14 cellular contexts compared by ENCODE assay signal in genomic region chr12:100337299-100337698, GRCh38. TPM values are rescaled to one million over a fixed set of nuclear protein-coding genes. Genes with fewer than 3 reads are reported as not detected.
DNase-seq lines count a peak whose midpoint lies in the region; ATAC-seq, FAIRE-seq and TF ChIP-seq lines count a peak whose summit lies in the region.
"Had no signal": no experiment of that assay in that cellular context is flagged by ENCODE, and none has a peak within 500 bp of the region (broad histone marks: within the 10 kb centered on the region; RNA-seq: fewer than 3 reads in every experiment).

No MANE protein-coding gene starts in this region.

- H3K27ac ChIP-seq in left lung (no peak overlapping the region), small intestine (ENCODE audit: low read depth in 1 of 2, low read length in 1 of 2) (no peak overlapping the region)

- H3K4me3 ChIP-seq in left lung (no peak overlapping the region), small intestine (ENCODE audit: low read depth in 1 of 2, low read length in 2 of 2) (no peak overlapping the region)

- FAIRE-seq in G401.6 (lab: Jason Lieb, UNC) (peak; percentile 61), small intestine (lab: Jason Lieb, UNC) (peak; percentile 30)

- 19 to 59% (median 36%) methylated on average over 3 of the region's 3 CpGs for WGBS in small intestine, 3 donors

- H3K27me3 ChIP-seq in left lung (no peaks in the 10 kb centered on the region), small intestine (ENCODE audit: control insufficient read depth in 2 of 2, insufficient read depth in 2 of 2, low read length in 2 of 2) (no peaks in the 10 kb centered on the region)

- DNase-seq in NCI-H774 (lab: John Stamatoyannopoulos, UW) (peak; percentile 18), left lung (no peak), small intestine (peak; percentile 32), NCI-H345 (lab: John Stamatoyannopoulos, UW) (no peak)
- DNase-seq: DMS53 had no signal

- peaks cover 0 to 82% of the 10 kb centered on the region in 2 donors for H3K36me3 ChIP-seq in left lung
- H3K36me3 ChIP-seq in small intestine (ENCODE audit: control insufficient read depth in 2 of 2, insufficient read depth in 2 of 2, low read length in 2 of 2): peaks cover 4 to 13% of the 10 kb centered on the region in 2 donors

- ATAC-seq in left lung (peak; percentile 76), GM18873 (IDR thresholded peaks at IDR 0.05; ENCODE audit: low FRiP score, unreplicated experiment) (no peak), HG03135 (IDR thresholded peaks at IDR 0.05; ENCODE audit: unreplicated experiment) (no peak)
- ATAC-seq: HCT116 had no signal

- intact Hi-C loops in left lung (cut with DNase I): no loop called here

- no peaks in the 10 kb centered on the region for H3K4me1 ChIP-seq in left lung
- no peaks in the 10 kb centered on the region for H3K4me1 ChIP-seq in small intestine (ENCODE audit: control insufficient read depth in 2 of 2, insufficient read depth in 1 of 2, low read depth in 1 of 2, low read length in 1 of 2)

- TF ChIP-seq CTCF in left lung (IDR thresholded peaks at IDR 0.05): no peak

- no peaks in the 10 kb centered on the region for H3K9me3 ChIP-seq in left lung
- no peaks in the 10 kb centered on the region for H3K9me3 ChIP-seq in small intestine (ENCODE audit: control insufficient read depth, low read depth)

RNA-seq across cellular contexts. Expression of gene SLC17A8, which starts 19.6 kb away (rescaled TPM):
- under 1 TPM; 0.13 to 0.61 TPM for total RNA-seq in left lung
- polyA plus RNA-seq in small intestine: 1 to 10 TPM in 2 of 3 donors, under 1 TPM in 1; 0.22 to 5.6 (median 1.4) TPM
- total RNA-seq: A673, H4, HT-29 had no signal
- polyA plus RNA-seq: BJ, IgD-negative memory B cell had no signal

Comparison
In these comparisons a context has a peak if more than half of its experiments do, and no peak if none do; other contexts are left out.
1. DNase-seq: peak in NCI-H774 (single experiment) and small intestine (single experiment); none in left lung (0 of 2) and NCI-H345 (single experiment).